8 cellular contexts compared by ENCODE assay signal in genomic region chr4:185204238-185204910, GRCh38. TPM values are rescaled to one million over a fixed set of nuclear protein-coding genes. Genes with fewer than 3 reads are reported as not detected.
A peak's percentile ranks its signal among the peaks of the same experiment; 100 is the strongest.
DNase-seq lines count a peak whose midpoint lies in the region; ATAC-seq and TF ChIP-seq lines count a peak whose summit lies in the region.

No MANE protein-coding gene starts in this region.

- H3K36me3 Mint-ChIP-seq in activated naive CD4-positive, alpha-beta T cell treated with anti-CD3 and anti-CD28 coated beads, Interleukin-2, amount 10 ng/mL, durations not matched to agents 7 days and 5 days = peaks cover 9% of the 10 kb centered on the region

- H3K4me3 ChIP-seq in PC-3 (ENCODE audit: low read length) = peak overlapping the region; percentile 69
- H3K4me3 ChIP-seq in endocrine pancreas (ENCODE audit: control insufficient read depth, insufficient read depth, low read length) = peak overlapping the region; percentile 89
- peak overlapping the region; percentile 56 to 62 for H3K4me3 ChIP-seq in neutrophil (ENCODE audit: low read depth in 1 of 2, low read length in 1 of 2)

- no peaks in the 10 kb centered on the region for H3K9me3 Mint-ChIP-seq in activated naive CD4-positive, alpha-beta T cell treated with anti-CD3 and anti-CD28 coated beads, Interleukin-2, amount 10 ng/mL, durations not matched to agents 7 days and 5 days

- no peak for DNase-seq in activated naive CD4-positive, alpha-beta T cell treated with anti-CD3 and anti-CD28 coated beads, Interleukin-2, amount 10 ng/mL, durations not matched to agents 7 days and 5 days
- DNase-seq in activated naive CD4-positive, alpha-beta T cell (lab: John Stamatoyannopoulos, UW) = no peak
- DNase-seq in PC-3 (peak; percentile 41), SIG-M5 treated with dmso at 0.1 percent for 504 hours (lab: John Stamatoyannopoulos, UW; ENCODE audit: unreplicated experiment) (no peak), NK-92 (lab: John Stamatoyannopoulos, UW; ENCODE audit: unreplicated experiment) (no peak)

- H3K79me2 ChIP-seq in PC-3 (ENCODE audit: low read length) = peaks cover 34% of the 10 kb centered on the region

- 0 out of 2 replicates have a peak, but pooled peaks have one; percentile 13 for TF ChIP-seq CTCF in PC-3 (conservative IDR thresholded peaks at IDR 0.05; ENCODE audit: low read depth, low read length)
- TF ChIP-seq CTCF in neutrophil (IDR thresholded peaks at IDR 0.05) = no peak

- POLR2A ChIA-PET in PC-3 (lab: Charles Lee; ENCODE audit: unreplicated experiment) = no interaction called here

- H3K4me1 Mint-ChIP-seq in activated naive CD4-positive, alpha-beta T cell treated with anti-CD3 and anti-CD28 coated beads, Interleukin-2, amount 10 ng/mL, durations not matched to agents 7 days and 5 days = peaks cover 58% of the 10 kb centered on the region

- peak overlapping the region; percentile 97 for H3K27ac Mint-ChIP-seq in activated naive CD4-positive, alpha-beta T cell treated with anti-CD3 and anti-CD28 coated beads, Interleukin-2, amount 10 ng/mL, durations not matched to agents 7 days and 5 days

- peak overlapping the region; percentile 57 for H2AFZ ChIP-seq in PC-3 (ENCODE audit: low read length)

- BruUV-seq in PC-3 (replicated peaks; lab: Mats Ljungman, UMichigan) = no TSS peak

- intact Hi-C loops in PC-3 (cut with micrococcal nuclease) = loop anchor here (5.0 kb wide), 1 partner anchor 193 kb away; the partner anchor contains the start of genes ANKRD37 and LRP2BP

- H3K9ac ChIP-seq in PC-3 (ENCODE audit: low read length) (peak overlapping the region; percentile 72), endocrine pancreas (ENCODE audit: control insufficient read depth, insufficient read depth, low read length) (peak overlapping the region; percentile 22)

- CTCF ChIA-PET in activated naive CD4-positive, alpha-beta T cell treated with anti-CD3 and anti-CD28 coated beads, Interleukin-2, amount 10 ng/mL, durations not matched to agents 7 days and 5 days (lab: Charles Lee) = interaction anchor here (1.0 to 1.2 kb wide), 2 partner anchors 38 to 62 kb away, joined by 3 to 4 read pairs; no protein-coding TSS in a partner anchor
- CTCF ChIA-PET in PC-3 (lab: Charles Lee) = no interaction called here

- H3F3A ChIP-seq in PC-3 (ENCODE audit: low read length, unreplicated experiment) = no peaks in the 10 kb centered on the region

- H4K20me1 ChIP-seq in PC-3 (ENCODE audit: low read length) = no peaks in the 10 kb centered on the region

- peaks cover 10% of the 10 kb centered on the region for H3K27me3 Mint-ChIP-seq in activated naive CD4-positive, alpha-beta T cell treated with anti-CD3 and anti-CD28 coated beads, Interleukin-2, amount 10 ng/mL, durations not matched to agents 7 days and 5 days

- H3K27ac ChIP-seq in PC-3 (ENCODE audit: low read length) = no peak overlapping the region
- no peak overlapping the region for H3K27ac ChIP-seq in neutrophil

- H3K4me2 ChIP-seq in PC-3 (ENCODE audit: low read length) = peak overlapping the region; percentile 85

- H3K4me3 Mint-ChIP-seq in activated naive CD4-positive, alpha-beta T cell treated with anti-CD3 and anti-CD28 coated beads, Interleukin-2, amount 10 ng/mL, durations not matched to agents 7 days and 5 days = peak overlapping the region; percentile 93

- H3K9me3 ChIP-seq in PC-3 (ENCODE audit: low read length) (no peaks in the 10 kb centered on the region), endocrine pancreas (ENCODE audit: control insufficient read depth, low read length) (no peaks in the 10 kb centered on the region), neutrophil (no peaks in the 10 kb centered on the region)

- ATAC-seq in PC-3 (no peak), GM19351 (IDR thresholded peaks at IDR 0.05; ENCODE audit: unreplicated experiment) (no peak)

- H3K4me1 ChIP-seq in PC-3 (ENCODE audit: insufficient read depth, low read length) (peaks cover 34% of the 10 kb centered on the region), endocrine pancreas (ENCODE audit: control insufficient read depth, insufficient read depth, low read length) (peaks cover 13% of the 10 kb centered on the region), neutrophil (ENCODE audit: control insufficient read depth in 1 of 2, insufficient read depth in 1 of 2, low read depth in 1 of 2, low read length in 1 of 2) (peaks cover 18 to 26% of the 10 kb centered on the region in 2 experiments)

- no peaks in the 10 kb centered on the region for H3K9me2 ChIP-seq in PC-3 (replicated peaks; ENCODE audit: low read length)

- H3K36me3 ChIP-seq in PC-3 (ENCODE audit: low read depth, low read length) = no peaks in the 10 kb centered on the region
- no peaks in the 10 kb centered on the region for H3K36me3 ChIP-seq in endocrine pancreas (ENCODE audit: control insufficient read depth, insufficient read depth, low read length)
- H3K36me3 ChIP-seq in neutrophil = no peaks in the 10 kb centered on the region

- H3K27me3 ChIP-seq in PC-3 (ENCODE audit: low read length) = no peaks in the 10 kb centered on the region
- no peaks in the 10 kb centered on the region for H3K27me3 ChIP-seq in endocrine pancreas (ENCODE audit: control insufficient read depth, insufficient read depth, low read length)
- H3K27me3 ChIP-seq in neutrophil = peaks cover 78% of the 10 kb centered on the region

RNA-seq across cellular contexts. Expression of gene CFAP97, which starts 0.6 kb away (rescaled TPM):
- 10.5 and 12.4 TPM in 2 replicates for total RNA-seq in PC-3 (2014; rRNA removed)

RNA-seq across cellular contexts. Expression of gene SNX25, which starts 5.0 kb away (rescaled TPM):
- 8.4 and 9.2 TPM in 2 replicates for total RNA-seq in PC-3 (2014; rRNA removed)
